ENCODE assay signal across 12 cellular contexts in the genomic region with DNA sequence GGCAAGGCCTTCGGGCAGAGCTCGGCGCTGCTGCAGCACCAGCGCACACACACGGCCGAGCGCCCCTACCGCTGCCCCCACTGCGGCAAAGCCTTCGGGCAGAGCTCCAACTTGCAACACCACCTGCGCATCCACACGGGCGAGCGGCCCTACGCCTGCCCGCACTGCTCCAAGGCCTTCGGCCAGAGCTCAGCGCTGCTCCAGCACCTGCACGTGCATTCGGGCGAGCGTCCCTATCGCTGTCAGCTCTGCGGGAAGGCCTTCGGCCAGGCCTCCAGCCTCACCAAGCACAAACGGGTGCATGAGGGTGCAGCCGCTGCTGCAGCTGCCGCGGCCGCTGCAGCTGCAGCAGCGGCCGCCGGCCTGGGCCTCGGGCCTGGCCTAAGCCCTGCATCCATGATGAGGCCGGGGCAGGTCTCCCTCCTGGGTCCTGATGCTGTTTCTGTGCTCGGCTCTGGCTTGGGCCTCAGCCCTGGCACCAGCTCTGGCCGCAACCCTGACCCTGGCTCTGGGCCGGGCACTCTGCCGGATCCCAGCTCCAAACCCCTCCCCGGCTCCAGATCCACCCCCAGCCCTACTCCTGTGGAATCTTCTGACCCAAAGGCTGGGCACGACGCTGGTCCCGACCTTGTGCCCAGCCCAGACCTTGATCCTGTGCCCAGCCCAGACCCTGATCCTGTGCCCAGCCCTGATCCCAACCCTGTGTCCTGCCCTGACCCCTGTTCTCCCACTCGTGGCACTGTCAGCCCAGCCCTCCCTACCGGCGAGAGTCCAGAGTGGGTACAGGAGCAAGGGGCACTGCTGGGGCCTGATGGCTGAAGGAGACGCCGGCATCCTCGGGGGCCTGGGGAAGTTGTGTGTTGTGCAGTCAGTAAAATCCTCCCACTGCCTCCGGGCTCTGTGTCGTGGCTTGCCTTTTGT.
"Had no signal": no experiment of that assay in that cellular context is flagged by ENCODE, and none has a peak within 500 bp of the region (broad histone marks: within the 10 kb centered on the region; RNA-seq: fewer than 3 reads in every experiment).

No MANE protein-coding gene starts in this region.

- H3K9me3 ChIP-seq: esophagus squamous epithelium, psoas muscle, tibial nerve had no signal

- H3K4me3 ChIP-seq: esophagus squamous epithelium, lung, psoas muscle, tibial nerve had no signal

- DNase-seq: activated CD4-positive, alpha-beta T cell treated with anti-CD3 and anti-CD28 coated beads, Interleukin-2, amount 50 U/mL, for 4 hours; activated CD8-positive, alpha-beta memory T cell treated with anti-CD3 and anti-CD28 coated beads, Interleukin-2, amount 10 ng/mL, durations not matched to agents 7 days and 5 days; activated effector memory CD4-positive, alpha-beta T cell treated with anti-CD3 and anti-CD28 coated beads, Interleukin-2, amount 50 U/mL, for 16 hours; activated T-cell treated with anti-CD3 and anti-CD28 coated beads, Interleukin-2, amount 50 U/mL, for 4 hours; esophagus squamous epithelium; foreskin fibroblast; natural killer cell; psoas muscle; SW 1271 had no signal

- ATAC-seq: activated CD8-positive, alpha-beta memory T cell treated with anti-CD3 and anti-CD28 coated beads, Interleukin-2, amount 10 ng/mL, durations not matched to agents 7 days and 5 days; activated naive CD4-positive, alpha-beta T cell treated with anti-CD3 and anti-CD28 coated beads, Interleukin-2, amount 50 U/mL, for 72 hours; activated T-cell treated with anti-CD3 and anti-CD28 coated beads, Interleukin-2, amount 50 U/mL, for 4 hours; natural killer cell; psoas muscle had no signal

- H3K27ac ChIP-seq: esophagus squamous epithelium, psoas muscle, tibial nerve had no signal

- H3K27me3 ChIP-seq: esophagus squamous epithelium, tibial nerve had no signal
